ENCODE assay signal across 8 cellular contexts in the genomic region with DNA sequence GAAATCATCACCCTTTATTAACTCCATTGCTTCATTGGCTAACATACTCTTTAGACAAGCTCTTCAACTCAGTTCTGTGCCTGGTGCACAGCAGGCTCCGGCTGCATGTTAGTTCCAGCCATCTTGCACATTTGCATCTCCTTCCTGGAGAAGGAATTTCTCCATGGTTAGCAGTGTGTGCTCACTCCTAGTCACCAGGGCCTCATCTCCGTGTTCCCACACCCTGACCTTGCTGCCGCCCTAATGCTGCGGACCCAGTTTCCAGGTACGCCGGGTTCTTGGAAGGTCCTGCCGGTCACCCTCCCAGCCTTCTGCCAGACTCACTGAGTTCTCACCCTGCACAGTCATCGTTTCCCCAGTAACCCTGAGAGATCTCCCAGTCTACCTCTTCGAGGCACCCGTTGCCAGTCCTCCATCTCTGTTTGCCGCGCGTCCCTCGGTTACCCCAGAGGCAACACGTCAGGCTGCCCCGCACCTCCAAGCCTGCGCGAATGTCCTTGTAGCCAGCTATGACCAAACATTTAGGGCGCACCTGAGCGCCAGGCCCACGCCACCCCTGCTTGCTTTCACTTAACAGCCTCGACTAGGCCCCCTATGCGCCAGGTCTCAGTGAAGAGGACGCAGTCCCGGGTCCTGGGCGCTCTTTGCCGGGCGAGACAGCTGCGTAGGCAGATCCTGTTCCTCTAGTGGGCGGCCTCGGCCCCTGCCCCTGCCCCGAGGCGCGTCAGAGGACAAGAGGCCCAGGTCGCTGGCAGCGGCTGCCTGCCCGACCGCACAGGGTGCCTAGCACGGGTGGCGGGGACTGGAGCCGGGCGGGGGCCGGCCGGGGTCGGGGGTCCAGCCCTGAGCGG. TPM values are rescaled to one million over a fixed set of nuclear protein-coding genes. Genes with fewer than 3 reads are reported as not detected.
DNase-seq lines count a peak whose midpoint lies in the region; ATAC-seq and FAIRE-seq lines count a peak whose summit lies in the region.

No MANE protein-coding gene starts in this region.

- POLR2A ChIA-PET in CD4-positive, alpha-beta memory T cell (lab: Charles Lee; ENCODE audit: partially characterized antibody), result interaction anchor here (0.7 to 14.2 kb wide), 20 partner anchors 13 to 154 kb away, joined by 3 to 522 read pairs (median 6); partner anchors contain the start of genes NMB, SEC11A and WDR73

- peak overlapping the region; percentile 80 for H3K27ac ChIP-seq in CD4-positive, alpha-beta memory T cell (ENCODE audit: low read depth, low read length)

- H3K27me3 ChIP-seq in CD4-positive, alpha-beta memory T cell (ENCODE audit: insufficient read depth, low read length), result no peaks in the 10 kb centered on the region

- no peaks in the 10 kb centered on the region for H3K9me3 ChIP-seq in CD4-positive, alpha-beta memory T cell (ENCODE audit: control insufficient read depth in 1 of 2, low read length in 2 of 2)

- peak overlapping the region; percentile 93 to 99 (median 97) for H3K4me3 Mint-ChIP-seq in CD4-positive, alpha-beta memory T cell
- peak overlapping the region; percentile 94 for H3K4me3 Mint-ChIP-seq in natural killer cell treated with Interleukin-12 subunit alpha and Interleukin-12 subunit beta and Interleukin-15 and Interleukin-18, amount 100 ng/mL, for 72 hours
- peak overlapping the region; percentile 92 to 95 for H3K4me3 Mint-ChIP-seq in stimulated activated naive CD8-positive, alpha-beta T cell treated with anti-CD3 and anti-CD28 coated beads, Interleukin-15, amount 100 ng/mL, for 72 hours

- H3K4me3 ChIP-seq in CD4-positive, alpha-beta memory T cell (ENCODE audit: low read length in 2 of 2), result peak overlapping the region; percentile 88 to 89

- ATAC-seq in GM19395 (IDR thresholded peaks at IDR 0.05; ENCODE audit: unreplicated experiment) (peak; percentile 55), HG03520 (IDR thresholded peaks at IDR 0.05; ENCODE audit: unreplicated experiment) (peak; percentile 40)
- peak; percentile 67 to 72 for ATAC-seq in natural killer cell treated with Interleukin-12 subunit alpha and Interleukin-12 subunit beta and Interleukin-15 and Interleukin-18, amount 100 ng/mL, for 72 hours
- peak; percentile 71 for ATAC-seq in stimulated activated naive CD8-positive, alpha-beta T cell treated with anti-CD3 and anti-CD28 coated beads, Interleukin-15, amount 100 ng/mL, for 72 hours

- CTCF ChIA-PET in CD4-positive, alpha-beta memory T cell (lab: Charles Lee; ENCODE audit: partially characterized antibody), result interaction anchor here (0.7 to 3.5 kb wide), 9 partner anchors 12 to 156 kb away, joined by 3 to 31 read pairs (median 8); partner anchors contain the start of gene SEC11A

- H3K27ac Mint-ChIP-seq in CD4-positive, alpha-beta memory T cell, result peak overlapping the region; percentile 97 to 99 (median 99)
- peak overlapping the region; percentile 88 to 93 for H3K27ac Mint-ChIP-seq in natural killer cell treated with Interleukin-12 subunit alpha and Interleukin-12 subunit beta and Interleukin-15 and Interleukin-18, amount 100 ng/mL, for 72 hours
- H3K27ac Mint-ChIP-seq in stimulated activated naive CD8-positive, alpha-beta T cell treated with anti-CD3 and anti-CD28 coated beads, Interleukin-15, amount 100 ng/mL, for 72 hours, result peak overlapping the region; percentile 96 to 99

- peaks cover 63% of the 10 kb centered on the region for H3K4me1 ChIP-seq in CD4-positive, alpha-beta memory T cell (ENCODE audit: insufficient read depth, low read length)

- FAIRE-seq in RCC 7860 (lab: Jason Lieb, UNC), result no peak

- intact Hi-C loops in CD4-positive, alpha-beta memory T cell (cut with micrococcal nuclease), result loop anchor here (1.0 to 10.0 kb wide), 8 partner anchors 12 to 160 kb away; partner anchors contain the start of genes NMB, SEC11A, WDR73 and ZSCAN2

- peaks cover 47 to 74% (median 58%) of the 10 kb centered on the region in 4 donors for H3K4me1 Mint-ChIP-seq in CD4-positive, alpha-beta memory T cell
- peaks cover 40 to 49% of the 10 kb centered on the region in 2 donors for H3K4me1 Mint-ChIP-seq in natural killer cell treated with Interleukin-12 subunit alpha and Interleukin-12 subunit beta and Interleukin-15 and Interleukin-18, amount 100 ng/mL, for 72 hours (ENCODE audit: low read depth in 2 of 2)
- H3K4me1 Mint-ChIP-seq in stimulated activated naive CD8-positive, alpha-beta T cell treated with anti-CD3 and anti-CD28 coated beads, Interleukin-15, amount 100 ng/mL, for 72 hours, result peaks cover 64% of the 10 kb centered on the region

- no peaks in the 10 kb centered on the region for H3K36me3 ChIP-seq in CD4-positive, alpha-beta memory T cell (ENCODE audit: insufficient read depth, low read length)

- peaks cover 0 to 21% of the 10 kb centered on the region in 2 donors for H3K36me3 Mint-ChIP-seq in CD4-positive, alpha-beta memory T cell
- no peaks in the 10 kb centered on the region for H3K36me3 Mint-ChIP-seq in natural killer cell treated with Interleukin-12 subunit alpha and Interleukin-12 subunit beta and Interleukin-15 and Interleukin-18, amount 100 ng/mL, for 72 hours

- DNase-seq in CD4-positive, alpha-beta memory T cell, result peak; percentile 78 to 84 (median 82)
- DNase-seq in RCC 7860 (ENCODE audit: low spot score) (peak; percentile 57), fibroblast of peridontal ligament (ENCODE audit: extremely low read depth) (peak; percentile 49)
- DNase-seq in activated T-helper 1 cell treated with anti-CD3 and anti-CD28 coated beads, Interleukin-2, amount 50 U/mL, for 16 hours (ENCODE audit: low read depth in 1 of 2, low spot score in 1 of 2), result peak; percentile 53 to 55
- peak; percentile 78 for DNase-seq in natural killer cell treated with Interleukin-12 subunit alpha and Interleukin-12 subunit beta and Interleukin-15 and Interleukin-18, amount 100 ng/mL, for 72 hours (ENCODE audit: low spot score)
- DNase-seq in stimulated activated naive CD8-positive, alpha-beta T cell treated with anti-CD3 and anti-CD28 coated beads, Interleukin-15, amount 100 ng/mL, for 72 hours, result peak; percentile 80 to 83

- no peaks in the 10 kb centered on the region for H3K27me3 Mint-ChIP-seq in CD4-positive, alpha-beta memory T cell
- H3K27me3 Mint-ChIP-seq in natural killer cell treated with Interleukin-12 subunit alpha and Interleukin-12 subunit beta and Interleukin-15 and Interleukin-18, amount 100 ng/mL, for 72 hours, result no peaks in the 10 kb centered on the region
- no peaks in the 10 kb centered on the region for H3K27me3 Mint-ChIP-seq in stimulated activated naive CD8-positive, alpha-beta T cell treated with anti-CD3 and anti-CD28 coated beads, Interleukin-15, amount 100 ng/mL, for 72 hours

- no peaks in the 10 kb centered on the region for H3K9me3 Mint-ChIP-seq in CD4-positive, alpha-beta memory T cell
- H3K9me3 Mint-ChIP-seq in natural killer cell treated with Interleukin-12 subunit alpha and Interleukin-12 subunit beta and Interleukin-15 and Interleukin-18, amount 100 ng/mL, for 72 hours, result no peaks in the 10 kb centered on the region
- H3K9me3 Mint-ChIP-seq in stimulated activated naive CD8-positive, alpha-beta T cell treated with anti-CD3 and anti-CD28 coated beads, Interleukin-15, amount 100 ng/mL, for 72 hours, result no peaks in the 10 kb centered on the region

RNA-seq across cellular contexts. Expression of gene ZNF592, which starts 0.7 kb away (rescaled TPM):
- total RNA-seq in CD4-positive, alpha-beta memory T cell, result 10 to 100 TPM; 40.8 to 42.6 TPM
- polyA plus RNA-seq in CD4-positive, alpha-beta memory T cell, result 10 to 100 TPM in 1 of 2 donors, 1 to 10 TPM in 1; 1.7 to 13.5 TPM
- 10 to 100 TPM; 23.7 to 41.3 TPM for total RNA-seq in natural killer cell treated with Interleukin-12 subunit alpha and Interleukin-12 subunit beta and Interleukin-15 and Interleukin-18, amount 100 ng/mL, for 72 hours

RNA-seq across cellular contexts. Expression of gene SEC11A, which starts 31.7 kb away (rescaled TPM):
- total RNA-seq in CD4-positive, alpha-beta memory T cell, result 10 to 100 TPM; 85.0 to 86.8 TPM
- 100 to 1,000 TPM; 129 to 168 TPM for polyA plus RNA-seq in CD4-positive, alpha-beta memory T cell
- 100 to 1,000 TPM in 1 of 2 donors, 10 to 100 TPM in 1; 73.0 to 114 TPM for total RNA-seq in natural killer cell treated with Interleukin-12 subunit alpha and Interleukin-12 subunit beta and Interleukin-15 and Interleukin-18, amount 100 ng/mL, for 72 hours

Comparison
In these comparisons a context has a peak if more than half of its experiments do, and no peak if none do; other contexts are left out.
1. Peak in every context shown above with its lines: DNase-seq, ATAC-seq, H3K4me3 ChIP-seq and H3K27ac ChIP-seq.